In the genomic region with DNA sequence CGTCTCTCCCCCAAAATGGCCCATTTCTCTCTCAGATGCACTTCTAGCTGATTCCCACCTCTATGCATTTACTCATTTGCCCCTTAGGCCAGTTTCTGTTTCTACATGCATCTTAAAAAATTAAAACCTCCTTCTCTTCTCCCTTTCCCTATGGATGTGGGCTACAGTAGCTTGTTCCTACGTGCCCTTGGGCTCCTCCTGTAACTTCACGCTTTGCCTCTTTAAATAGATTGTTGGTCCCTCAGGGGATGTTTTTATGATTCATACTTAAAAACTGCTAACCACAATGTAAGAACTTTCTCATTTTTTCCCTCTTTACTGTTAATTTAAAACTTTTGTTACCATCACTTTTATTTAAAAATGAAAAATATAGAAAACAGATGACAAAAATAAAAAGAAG, we compare ENCODE assay signal across 20 cellular contexts.
DNase-seq lines count a peak whose midpoint lies in the region; ATAC-seq and TF ChIP-seq lines count a peak whose summit lies in the region.
"Had no signal": no experiment of that assay in that cellular context is flagged by ENCODE, and none has a peak within 500 bp of the region (broad histone marks: within the 10 kb centered on the region; RNA-seq: fewer than 3 reads in every experiment).

No MANE protein-coding gene starts in this region.

- H3K4me1 Mint-ChIP-seq in activated T-cell treated with anti-CD3 and anti-CD28 coated beads, Interleukin-2, amount 50 U/mL, for 72 hours (ENCODE audit: low read depth): peaks cover 19% of the 10 kb centered on the region
- H3K4me1 Mint-ChIP-seq: stimulated activated memory B cell treated with anti-CD40 and anti-IgM and Interleukin-4, amounts not matched to agents 10 μg/mL and 1 μg/mL and 100 μg/mL, for 72 hours; WTC11 had no signal

- H3K4me3 Mint-ChIP-seq in activated T-cell treated with anti-CD3 and anti-CD28 coated beads, Interleukin-2, amount 50 U/mL, for 72 hours: peak overlapping the region in 1 of 2 donors; percentile 16
- H3K4me3 Mint-ChIP-seq: stimulated activated memory B cell treated with anti-CD40 and anti-IgM and Interleukin-4, amounts not matched to agents 10 μg/mL and 1 μg/mL and 100 μg/mL, for 72 hours; type B pancreatic cell; WTC11 had no signal

- peaks cover 39% of the 10 kb centered on the region for H3K27me3 Mint-ChIP-seq in activated T-cell treated with anti-CD3 and anti-CD28 coated beads, Interleukin-2, amount 50 U/mL, for 72 hours (ENCODE audit: low read depth)

- H3K36me3 Mint-ChIP-seq in activated T-cell treated with anti-CD3 and anti-CD28 coated beads, Interleukin-2, amount 50 U/mL, for 72 hours (ENCODE audit: insufficient read depth in 2 of 2): peaks cover 0 to 4% of the 10 kb centered on the region in 2 donors
- H3K36me3 Mint-ChIP-seq: stimulated activated memory B cell treated with anti-CD40 and anti-IgM and Interleukin-4, amounts not matched to agents 10 μg/mL and 1 μg/mL and 100 μg/mL, for 72 hours; type B pancreatic cell; WTC11 had no signal

- H3K27ac Mint-ChIP-seq in activated T-cell treated with anti-CD3 and anti-CD28 coated beads, Interleukin-2, amount 50 U/mL, for 72 hours: no peak overlapping the region
- H3K27ac Mint-ChIP-seq: stimulated activated memory B cell treated with anti-CD40 and anti-IgM and Interleukin-4, amounts not matched to agents 10 μg/mL and 1 μg/mL and 100 μg/mL, for 72 hours; type B pancreatic cell; WTC11 had no signal

- peaks cover 2 to 4% of the 10 kb centered on the region in 2 donors for H3K9me3 Mint-ChIP-seq in activated T-cell treated with anti-CD3 and anti-CD28 coated beads, Interleukin-2, amount 50 U/mL, for 72 hours
- H3K9me3 Mint-ChIP-seq: stimulated activated memory B cell treated with anti-CD40 and anti-IgM and Interleukin-4, amounts not matched to agents 10 μg/mL and 1 μg/mL and 100 μg/mL, for 72 hours had no signal

- peak; percentile 28 to 47 for ATAC-seq in activated T-cell treated with anti-CD3 and anti-CD28 coated beads, Interleukin-2, amount 50 U/mL, for 72 hours (replicated peaks in 1 of 2)
- no peak for ATAC-seq in GM19395 (IDR thresholded peaks at IDR 0.05; ENCODE audit: unreplicated experiment)
- ATAC-seq: left lung; Panc1; stimulated activated memory B cell treated with anti-CD40 and anti-IgM and Interleukin-4, amounts not matched to agents 10 μg/mL and 1 μg/mL and 100 μg/mL, for 72 hours; WTC11 had no signal

- H3K4me3 ChIP-seq in cardiac fibroblast (replicated peaks in 1 of 2; ENCODE audit: low read depth in 2 of 2, low read length in 2 of 2): no peak overlapping the region
- H3K4me3 ChIP-seq: left lung, ovary had no signal

- no peak for DNase-seq in activated T-cell treated with anti-CD3 and anti-CD28 coated beads, Interleukin-2, amount 50 U/mL, for 72 hours
- DNase-seq in activated T-cell treated with anti-CD3 and anti-CD28 coated beads for 4 hours (no peak), HS-5 (ENCODE audit: low read depth) (peak; percentile 60), cardiac fibroblast (ENCODE audit: low read depth in 2 of 2) (peak; percentile 1 to 62), stromal cell of bone marrow (ENCODE audit: low read depth) (peak; percentile 22), SW480 (ENCODE audit: low spot score) (no peak), T-helper 9 cell (no peak)
- DNase-seq: activated gamma-delta T cell, aorta, left lung, MM.1S, NCI-H2029 treated with DMSO at 0.1 percent for 48 hours, NCI-H524 treated with DMSO at 0.1 percent for 48 hours, ovary, small intestine had no signal

- no peak for TF ChIP-seq CTCF in cardiac fibroblast (IDR thresholded peaks at IDR 0.05; ENCODE audit: low read depth, low read length)

Comparison
In these comparisons a context has a peak if more than half of its experiments do, and no peak if none do; other contexts are left out.
1. DNase-seq: peak in HS-5 (single experiment), cardiac fibroblast (2 of 2) and stromal cell of bone marrow (single experiment); none in activated T-cell treated with anti-CD3 and anti-CD28 coated beads, Interleukin-2, amount 50 U/mL, for 72 hours (0 of 2), activated T-cell treated with anti-CD3 and anti-CD28 coated beads for 4 hours (single experiment), SW480 (single experiment) and T-helper 9 cell (single experiment).